ENCODE assay signal across 1 cellular context in the genomic region with DNA sequence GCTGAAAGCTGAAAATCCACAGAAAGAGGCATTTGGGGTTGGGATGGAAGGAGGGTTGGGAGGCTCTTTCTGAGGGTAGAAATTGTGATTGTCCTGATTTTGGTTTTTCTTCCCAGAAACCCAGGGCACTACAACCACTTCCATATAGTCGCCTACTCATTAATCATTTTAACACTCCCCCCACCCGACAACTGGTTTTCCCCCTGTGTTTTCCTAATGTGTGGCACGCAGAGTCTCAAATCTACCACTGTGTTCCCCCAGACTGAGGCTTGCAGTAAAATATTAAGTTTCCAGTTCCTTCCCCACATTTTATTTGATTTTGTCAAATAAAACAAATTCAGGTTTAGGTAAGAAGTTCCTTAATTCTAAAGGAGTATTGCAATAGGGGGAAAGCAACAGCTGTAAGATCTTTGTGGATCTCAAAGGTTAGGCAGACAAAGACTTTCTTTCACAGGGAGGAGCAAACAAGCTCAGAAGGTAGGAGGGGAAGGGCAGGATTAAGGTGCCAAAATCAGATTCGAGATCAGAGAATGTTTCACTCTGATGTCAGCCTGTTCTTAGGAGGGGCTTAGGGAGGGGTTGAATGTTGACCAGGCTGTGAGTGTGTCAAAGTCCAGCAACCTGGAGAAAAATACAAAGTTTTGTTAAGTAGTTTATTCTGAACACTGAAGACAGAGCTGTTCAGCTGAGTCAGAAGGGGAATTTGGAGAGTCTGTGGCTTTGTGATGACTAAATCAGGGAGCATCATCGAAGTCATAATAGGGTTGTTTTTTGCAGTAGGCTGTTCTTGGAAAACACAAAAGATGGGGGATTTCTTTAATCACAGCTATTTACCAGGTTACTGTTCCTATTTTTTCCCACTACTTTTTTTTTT.
A peak's percentile ranks its signal among the peaks of the same experiment; 100 is the strongest.
TF ChIP-seq lines count a peak whose summit lies in the region.

No MANE protein-coding gene starts in this region.

TF ChIP-seq in HepG2, 621 proteins besides CTCF, POLR2A, EP300 and RAD21 (continued from another document and continues in another):
- no peak for TF ChIP-seq ZNF281 (CRISPR knock-in tag; IDR thresholded peaks at IDR 0.05; ENCODE audit: borderline replicate concordance)
- TF ChIP-seq KLF13 (CRISPR knock-in tag; IDR thresholded peaks at IDR 0.05) = no peak
- TF ChIP-seq TOPORS (CRISPR knock-in tag; IDR thresholded peaks at IDR 0.05) = no peak
- TF ChIP-seq XBP1 (CRISPR knock-in tag; IDR thresholded peaks at IDR 0.05) = no peak
- TF ChIP-seq ZNF850 (CRISPR knock-in tag; conservative IDR thresholded peaks at IDR 0.05) = no peak
- no peak for TF ChIP-seq GMEB2 (CRISPR knock-in tag; IDR thresholded peaks at IDR 0.05; ENCODE audit: low read depth)
- TF ChIP-seq, protein P1, sequence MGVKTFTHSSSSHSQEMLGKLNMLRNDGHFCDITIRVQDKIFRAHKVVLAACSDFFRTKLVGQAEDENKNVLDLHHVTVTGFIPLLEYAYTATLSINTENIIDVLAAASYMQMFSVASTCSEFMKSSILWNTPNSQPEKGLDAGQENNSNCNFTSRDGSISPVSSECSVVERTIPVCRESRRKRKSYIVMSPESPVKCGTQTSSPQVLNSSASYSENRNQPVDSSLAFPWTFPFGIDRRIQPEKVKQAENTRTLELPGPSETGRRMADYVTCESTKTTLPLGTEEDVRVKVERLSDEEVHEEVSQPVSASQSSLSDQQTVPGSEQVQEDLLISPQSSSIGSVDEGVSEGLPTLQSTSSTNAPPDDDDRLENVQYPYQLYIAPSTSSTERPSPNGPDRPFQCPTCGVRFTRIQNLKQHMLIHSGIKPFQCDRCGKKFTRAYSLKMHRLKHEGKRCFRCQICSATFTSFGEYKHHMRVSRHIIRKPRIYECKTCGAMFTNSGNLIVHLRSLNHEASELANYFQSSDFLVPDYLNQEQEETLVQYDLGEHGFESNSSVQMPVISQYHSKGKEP (CRISPR knock-in tag; IDR thresholded peaks at IDR 0.05) = no peak
- no peak for TF ChIP-seq ZNF326 (CRISPR knock-in tag; IDR thresholded peaks at IDR 0.05; ENCODE audit: borderline replicate concordance)
- peak; percentile 86; the same call in 1 of the 2 replicates for TF ChIP-seq GFI1 (CRISPR knock-in tag; IDR thresholded peaks at IDR 0.05; ENCODE audit: borderline replicate concordance)
- peak; percentile 74; the same call in 1 of the 2 replicates for TF ChIP-seq ZBTB7B (CRISPR knock-in tag; IDR thresholded peaks at IDR 0.05)
- no peak for TF ChIP-seq KIAA2018 (CRISPR knock-in tag; IDR thresholded peaks at IDR 0.05; ENCODE audit: borderline replicate concordance)
- TF ChIP-seq RCOR2 (CRISPR knock-in tag; IDR thresholded peaks at IDR 0.05) = peak; percentile 88
- no peak for TF ChIP-seq ZNF44 (CRISPR knock-in tag; IDR thresholded peaks at IDR 0.05)
- TF ChIP-seq, protein P2, sequence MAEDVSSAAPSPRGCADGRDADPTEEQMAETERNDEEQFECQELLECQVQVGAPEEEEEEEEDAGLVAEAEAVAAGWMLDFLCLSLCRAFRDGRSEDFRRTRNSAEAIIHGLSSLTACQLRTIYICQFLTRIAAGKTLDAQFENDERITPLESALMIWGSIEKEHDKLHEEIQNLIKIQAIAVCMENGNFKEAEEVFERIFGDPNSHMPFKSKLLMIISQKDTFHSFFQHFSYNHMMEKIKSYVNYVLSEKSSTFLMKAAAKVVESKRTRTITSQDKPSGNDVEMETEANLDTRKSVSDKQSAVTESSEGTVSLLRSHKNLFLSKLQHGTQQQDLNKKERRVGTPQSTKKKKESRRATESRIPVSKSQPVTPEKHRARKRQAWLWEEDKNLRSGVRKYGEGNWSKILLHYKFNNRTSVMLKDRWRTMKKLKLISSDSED (CRISPR knock-in tag; IDR thresholded peaks at IDR 0.05) = no peak
- no peak for TF ChIP-seq DR1 (CRISPR knock-in tag; IDR thresholded peaks at IDR 0.05)
- TF ChIP-seq ISX (CRISPR knock-in tag; conservative IDR thresholded peaks at IDR 0.05) = no peak
- TF ChIP-seq BHLHE40 (IDR thresholded peaks at IDR 0.05; ENCODE audit: low read length) = no peak
- TF ChIP-seq NR3C1 (CRISPR knock-in tag; IDR thresholded peaks at IDR 0.05) = no peak
- TF ChIP-seq, protein P3, sequence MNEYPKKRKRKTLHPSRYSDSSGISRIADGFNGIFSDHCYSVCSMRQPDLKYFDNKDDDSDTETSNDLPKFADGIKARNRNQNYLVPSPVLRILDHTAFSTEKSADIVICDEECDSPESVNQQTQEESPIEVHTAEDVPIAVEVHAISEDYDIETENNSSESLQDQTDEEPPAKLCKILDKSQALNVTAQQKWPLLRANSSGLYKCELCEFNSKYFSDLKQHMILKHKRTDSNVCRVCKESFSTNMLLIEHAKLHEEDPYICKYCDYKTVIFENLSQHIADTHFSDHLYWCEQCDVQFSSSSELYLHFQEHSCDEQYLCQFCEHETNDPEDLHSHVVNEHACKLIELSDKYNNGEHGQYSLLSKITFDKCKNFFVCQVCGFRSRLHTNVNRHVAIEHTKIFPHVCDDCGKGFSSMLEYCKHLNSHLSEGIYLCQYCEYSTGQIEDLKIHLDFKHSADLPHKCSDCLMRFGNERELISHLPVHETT (CRISPR knock-in tag; conservative IDR thresholded peaks at IDR 0.05) = no peak
- no peak for TF ChIP-seq LCORL (IDR thresholded peaks at IDR 0.05)
- TF ChIP-seq LCORL (CRISPR knock-in tag; IDR thresholded peaks at IDR 0.05) = peak; percentile 60
- no peak for TF ChIP-seq PRMT3 (CRISPR knock-in tag; IDR thresholded peaks at IDR 0.05; ENCODE audit: borderline replicate concordance, low read depth)
- TF ChIP-seq ZC3H4 (CRISPR knock-in tag; IDR thresholded peaks at IDR 0.05; ENCODE audit: borderline replicate concordance) = no peak
- TF ChIP-seq CAMTA2 (CRISPR knock-in tag; IDR thresholded peaks at IDR 0.05; ENCODE audit: borderline replicate concordance) = no peak
- TF ChIP-seq, protein P4, sequence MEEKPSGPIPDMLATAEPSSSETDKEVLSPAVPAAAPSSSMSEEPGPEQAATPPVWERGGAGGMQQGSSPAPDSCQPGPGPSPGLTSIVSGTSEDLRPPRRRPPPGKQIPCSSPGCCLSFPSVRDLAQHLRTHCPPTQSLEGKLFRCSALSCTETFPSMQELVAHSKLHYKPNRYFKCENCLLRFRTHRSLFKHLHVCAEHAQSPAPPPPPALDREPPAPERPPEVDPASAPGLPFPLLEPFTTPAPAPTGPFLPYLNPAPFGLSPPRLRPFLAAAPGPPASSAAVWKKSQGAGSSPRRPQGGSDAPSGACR (CRISPR knock-in tag; IDR thresholded peaks at IDR 0.05) = no peak
- TF ChIP-seq PCBP2 (optimal IDR thresholded peaks at IDR 0.05; ENCODE audit: low read depth, low read length, poor library complexity, severe bottlenecking) = no peak
- TF ChIP-seq MTERF4 (CRISPR knock-in tag; IDR thresholded peaks at IDR 0.05) = no peak
- TF ChIP-seq, protein P5, sequence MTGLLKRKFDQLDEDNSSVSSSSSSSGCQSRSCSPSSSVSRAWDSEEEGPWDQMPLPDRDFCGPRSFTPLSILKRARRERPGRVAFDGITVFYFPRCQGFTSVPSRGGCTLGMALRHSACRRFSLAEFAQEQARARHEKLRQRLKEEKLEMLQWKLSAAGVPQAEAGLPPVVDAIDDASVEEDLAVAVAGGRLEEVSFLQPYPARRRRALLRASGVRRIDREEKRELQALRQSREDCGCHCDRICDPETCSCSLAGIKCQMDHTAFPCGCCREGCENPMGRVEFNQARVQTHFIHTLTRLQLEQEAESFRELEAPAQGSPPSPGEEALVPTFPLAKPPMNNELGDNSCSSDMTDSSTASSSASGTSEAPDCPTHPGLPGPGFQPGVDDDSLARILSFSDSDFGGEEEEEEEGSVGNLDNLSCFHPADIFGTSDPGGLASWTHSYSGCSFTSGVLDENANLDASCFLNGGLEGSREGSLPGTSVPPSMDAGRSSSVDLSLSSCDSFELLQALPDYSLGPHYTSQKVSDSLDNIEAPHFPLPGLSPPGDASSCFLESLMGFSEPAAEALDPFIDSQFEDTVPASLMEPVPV (CRISPR knock-in tag; IDR thresholded peaks at IDR 0.05) = no peak
- TF ChIP-seq CHD4 (IDR thresholded peaks at IDR 0.05; ENCODE audit: borderline replicate concordance, low read length) = 0 out of 2 replicates have a peak, but pooled peaks have one; percentile 23
- no peak for TF ChIP-seq ELF4 (CRISPR knock-in tag; IDR thresholded peaks at IDR 0.05; ENCODE audit: borderline replicate concordance)
- TF ChIP-seq ZNF430 (CRISPR knock-in tag; IDR thresholded peaks at IDR 0.05) = no peak
- no peak for TF ChIP-seq ZNF740 (CRISPR knock-in tag; IDR thresholded peaks at IDR 0.05)
- no peak for TF ChIP-seq SMYD3 (CRISPR knock-in tag; IDR thresholded peaks at IDR 0.05)
- TF ChIP-seq POGZ (CRISPR knock-in tag; IDR thresholded peaks at IDR 0.05) = no peak
